In the genomic region with DNA sequence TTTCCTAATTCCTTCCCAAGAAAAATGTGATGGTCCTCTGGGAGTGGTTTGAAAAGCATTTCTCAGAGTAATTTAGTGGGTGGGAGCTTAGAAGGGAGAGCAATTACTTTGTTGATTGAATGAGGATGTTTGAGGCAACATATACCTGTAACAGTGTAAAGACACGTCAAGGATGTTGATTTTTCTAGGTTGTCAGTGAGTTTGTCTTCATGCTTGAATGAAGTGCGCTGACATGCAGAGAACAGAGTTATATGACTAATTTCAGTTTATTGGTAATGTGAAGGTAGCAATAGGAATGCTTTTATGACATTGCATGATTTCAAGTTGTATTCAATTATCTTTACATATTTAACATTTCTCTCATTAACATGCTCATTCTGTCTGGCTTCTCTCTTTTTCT, we compare ENCODE assay signal across 16 cellular contexts.
DNase-seq lines count a peak whose midpoint lies in the region; ATAC-seq and FAIRE-seq lines count a peak whose summit lies in the region.
"Had no signal": no experiment of that assay in that cellular context is flagged by ENCODE, and none has a peak within 500 bp of the region (broad histone marks: within the 10 kb centered on the region; RNA-seq: fewer than 3 reads in every experiment).

No MANE protein-coding gene starts in this region.

- peak overlapping the region; percentile 0 for H3K27ac ChIP-seq in epithelial cell of prostate
- H3K27ac ChIP-seq: SJCRH30 had no signal

- peak; percentile 1 for DNase-seq in NCI-H69 (lab: John Stamatoyannopoulos, UW)
- no peak for DNase-seq in epithelial cell of prostate (ENCODE audit: low read depth, low spot score)
- DNase-seq in renal cortical epithelial cell (ENCODE audit: low read depth): peak; percentile 57
- no peak for DNase-seq in NCI-H2227 treated with DMSO at 0.1 percent for 48 hours (lab: John Stamatoyannopoulos, UW)
- DNase-seq in HTR-8/SVneo (ENCODE audit: insufficient read length, low spot score): no peak
- no peak for DNase-seq in cerebellar cortex (ENCODE audit: low spot score)
- DNase-seq: ACHN; CD4-positive, CD25-positive, alpha-beta regulatory T cell; DMS79; H9; NCI-H1436 treated with DMSO at 0.1 percent for 48 hours; NCI-H446; RPMI8226; SJCRH30 had no signal

- no peak for FAIRE-seq in HTR-8/SVneo (lab: Jason Lieb, UNC)

- ATAC-seq in GM18868 (IDR thresholded peaks at IDR 0.05; ENCODE audit: unreplicated experiment) (peak; percentile 89), HG03520 (IDR thresholded peaks at IDR 0.05; ENCODE audit: unreplicated experiment) (no peak)

Comparison
In these comparisons a context has a peak if more than half of its experiments do, and no peak if none do; other contexts are left out.
1. DNase-seq: peak in NCI-H69 (single experiment) and renal cortical epithelial cell (single experiment); none in epithelial cell of prostate (single experiment), NCI-H2227 treated with DMSO at 0.1 percent for 48 hours (single experiment), HTR-8/SVneo (single experiment) and cerebellar cortex (single experiment).